1 cellular context compared by ENCODE assay signal in the genomic region with DNA sequence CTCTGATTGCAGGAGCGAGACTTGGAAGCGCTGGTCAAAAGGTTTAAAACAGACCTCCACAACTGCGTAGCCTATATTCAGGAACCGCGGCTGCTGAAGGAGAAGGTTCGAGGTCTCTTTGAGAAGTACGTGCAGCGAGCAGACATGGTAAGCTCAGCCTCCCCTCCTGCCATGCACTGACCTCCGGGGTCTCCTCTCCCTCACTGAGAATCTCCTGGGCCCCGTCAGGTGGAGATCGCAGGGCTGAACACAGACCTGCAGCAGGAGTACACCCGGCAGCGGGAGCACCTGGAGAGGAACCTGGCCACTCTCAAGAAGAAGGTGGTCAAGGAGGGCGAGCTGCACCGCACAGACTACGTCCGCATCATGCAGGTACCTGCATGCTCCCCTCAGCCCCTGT.
TF ChIP-seq lines count a peak whose summit lies in the region.

No MANE protein-coding gene starts in this region.

TF ChIP-seq in H1, 55 proteins besides CTCF, POLR2A, EP300 and RAD21 (continued from another document):
- TF ChIP-seq TAF1 (IDR thresholded peaks at IDR 0.05; ENCODE audit: low read depth, low read length): no peak
- TF ChIP-seq TCF12 (IDR thresholded peaks at IDR 0.05; ENCODE audit: low read depth, low read length): no peak
- no peak for TF ChIP-seq SIRT6 (IDR thresholded peaks at IDR 0.05; ENCODE audit: low read length)
- TF ChIP-seq CHD2 (IDR thresholded peaks at IDR 0.05; ENCODE audit: low read length): no peak
- no peak for TF ChIP-seq BACH1 (IDR thresholded peaks at IDR 0.05; ENCODE audit: low read length)
- no peak for TF ChIP-seq CHD1 (IDR thresholded peaks at IDR 0.05; ENCODE audit: low read depth, low read length)
- TF ChIP-seq RXRA (IDR thresholded peaks at IDR 0.05; ENCODE audit: insufficient read depth, low read depth, low read length): no peak
- TF ChIP-seq, protein P1, sequence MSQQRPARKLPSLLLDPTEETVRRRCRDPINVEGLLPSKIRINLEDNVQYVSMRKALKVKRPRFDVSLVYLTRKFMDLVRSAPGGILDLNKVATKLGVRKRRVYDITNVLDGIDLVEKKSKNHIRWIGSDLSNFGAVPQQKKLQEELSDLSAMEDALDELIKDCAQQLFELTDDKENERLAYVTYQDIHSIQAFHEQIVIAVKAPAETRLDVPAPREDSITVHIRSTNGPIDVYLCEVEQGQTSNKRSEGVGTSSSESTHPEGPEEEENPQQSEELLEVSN (IDR thresholded peaks at IDR 0.05): no peak
- TF ChIP-seq, protein P2, sequence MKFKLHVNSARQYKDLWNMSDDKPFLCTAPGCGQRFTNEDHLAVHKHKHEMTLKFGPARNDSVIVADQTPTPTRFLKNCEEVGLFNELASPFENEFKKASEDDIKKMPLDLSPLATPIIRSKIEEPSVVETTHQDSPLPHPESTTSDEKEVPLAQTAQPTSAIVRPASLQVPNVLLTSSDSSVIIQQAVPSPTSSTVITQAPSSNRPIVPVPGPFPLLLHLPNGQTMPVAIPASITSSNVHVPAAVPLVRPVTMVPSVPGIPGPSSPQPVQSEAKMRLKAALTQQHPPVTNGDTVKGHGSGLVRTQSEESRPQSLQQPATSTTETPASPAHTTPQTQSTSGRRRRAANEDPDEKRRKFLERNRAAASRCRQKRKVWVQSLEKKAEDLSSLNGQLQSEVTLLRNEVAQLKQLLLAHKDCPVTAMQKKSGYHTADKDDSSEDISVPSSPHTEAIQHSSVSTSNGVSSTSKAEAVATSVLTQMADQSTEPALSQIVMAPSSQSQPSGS (IDR thresholded peaks at IDR 0.05; ENCODE audit: low read length): no peak
- TF ChIP-seq, protein P3, sequence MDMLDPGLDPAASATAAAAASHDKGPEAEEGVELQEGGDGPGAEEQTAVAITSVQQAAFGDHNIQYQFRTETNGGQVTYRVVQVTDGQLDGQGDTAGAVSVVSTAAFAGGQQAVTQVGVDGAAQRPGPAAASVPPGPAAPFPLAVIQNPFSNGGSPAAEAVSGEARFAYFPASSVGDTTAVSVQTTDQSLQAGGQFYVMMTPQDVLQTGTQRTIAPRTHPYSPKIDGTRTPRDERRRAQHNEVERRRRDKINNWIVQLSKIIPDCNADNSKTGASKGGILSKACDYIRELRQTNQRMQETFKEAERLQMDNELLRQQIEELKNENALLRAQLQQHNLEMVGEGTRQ (IDR thresholded peaks at IDR 0.05; ENCODE audit: low read length): no peak
- TF ChIP-seq YY1 (IDR thresholded peaks at IDR 0.05; ENCODE audit: low read depth, low read length): no peak
- no peak for TF ChIP-seq CTBP2 (IDR thresholded peaks at IDR 0.05; ENCODE audit: borderline replicate concordance, insufficient read depth, insufficient read length, low read length)
TF ChIP-seq in H1: peak in this region for 0.
